1 cellular context compared by ENCODE assay signal in genomic region chr14:55074662-55075061, GRCh38.
TF ChIP-seq lines count a peak whose summit lies in the region.

No MANE protein-coding gene starts in this region.

TF ChIP-seq in H1, 55 proteins besides CTCF, POLR2A, EP300 and RAD21:
- TF ChIP-seq BACH1 (IDR thresholded peaks at IDR 0.05; ENCODE audit: low read length) (no peak), SP2 (IDR thresholded peaks at IDR 0.05; ENCODE audit: low read length) (no peak), CBX8 (IDR thresholded peaks at IDR 0.05; ENCODE audit: borderline replicate concordance, low read depth, low read length) (no peak), ASH2L (IDR thresholded peaks at IDR 0.05; ENCODE audit: low read length) (no peak)
